1 cellular context compared by ENCODE assay signal in the genomic region with DNA sequence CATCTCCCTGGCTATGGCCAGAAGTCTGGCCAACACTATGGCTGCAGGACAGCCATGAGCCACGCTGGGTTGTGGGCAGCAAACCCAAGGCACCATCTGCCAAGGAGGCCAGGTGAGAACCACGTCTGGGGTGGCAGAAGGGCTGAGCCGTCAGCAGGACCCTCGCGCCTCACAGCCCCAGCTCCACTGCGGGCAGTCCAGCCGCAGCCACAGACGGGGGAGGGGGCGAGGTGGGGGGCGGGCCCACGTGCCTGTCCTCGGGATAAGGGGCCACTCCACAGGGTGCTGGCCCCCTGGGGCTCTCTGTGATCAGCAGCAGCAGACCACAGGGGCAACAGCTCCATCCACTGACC.
TF ChIP-seq lines count a peak whose summit lies in the region.

No MANE protein-coding gene starts in this region.

TF ChIP-seq in IMR-90, 13 proteins besides CTCF, POLR2A, EP300 and RAD21 (continued from another document):
- no peak for TF ChIP-seq RCOR1 (IDR thresholded peaks at IDR 0.05; ENCODE audit: insufficient replicate concordance, low read length)
